1 cellular context compared by ENCODE assay signal in genomic region chr12:118052324-118053070, GRCh38.
A peak's percentile ranks its signal among the peaks of the same experiment; 100 is the strongest.
TF ChIP-seq lines count a peak whose summit lies in the region.

No MANE protein-coding gene starts in this region.

TF ChIP-seq in HepG2, 621 proteins besides CTCF, POLR2A, EP300 and RAD21 (continued from another document and continues in another):
- TF ChIP-seq ZNF570 (CRISPR knock-in tag; IDR thresholded peaks at IDR 0.05; ENCODE audit: borderline replicate concordance) (no peak), ZNF580 (CRISPR knock-in tag; IDR thresholded peaks at IDR 0.05; ENCODE audit: borderline replicate concordance, low read depth) (peak; percentile 74; the same call in 1 of the 2 replicates), NFKBIZ (CRISPR knock-in tag; IDR thresholded peaks at IDR 0.05) (peak; percentile 91; the same call in 1 of the 2 replicates), FOXA1 (IDR thresholded peaks at IDR 0.05) (no peak), FOXA1 (CRISPR knock-in tag; IDR thresholded peaks at IDR 0.05) (no peak; the same call in 1 of the 2 replicates), DR1 (CRISPR knock-in tag; IDR thresholded peaks at IDR 0.05) (peak; percentile 49; the same call in 1 of the 2 replicates), BCL3 (CRISPR knock-in tag; IDR thresholded peaks at IDR 0.05) (peak; percentile 38; the same call in 1 of the 2 replicates), PRPF4 (IDR thresholded peaks at IDR 0.05; ENCODE audit: low read depth, low read length, poor library complexity, severe bottlenecking) (no peak), ZNF749 (CRISPR knock-in tag; IDR thresholded peaks at IDR 0.05; ENCODE audit: borderline replicate concordance) (no peak), TBP (CRISPR knock-in tag; IDR thresholded peaks at IDR 0.05) (no peak), ZNF292 (CRISPR knock-in tag; IDR thresholded peaks at IDR 0.05; ENCODE audit: borderline replicate concordance, low read depth) (peak; percentile 97), HNRNPUL1 (IDR thresholded peaks at IDR 0.05; ENCODE audit: low read depth, low read length) (no peak), SKIL (CRISPR knock-in tag; IDR thresholded peaks at IDR 0.05; ENCODE audit: borderline replicate concordance) (peak; percentile 94), SP1 (IDR thresholded peaks at IDR 0.05) (no peak), SP1 (CRISPR knock-in tag; IDR thresholded peaks at IDR 0.05) (0 out of 2 replicates have a peak, but pooled peaks have one; percentile 22), RAD51 (IDR thresholded peaks at IDR 0.05; ENCODE audit: borderline replicate concordance) (no peak), ZNF572 (CRISPR knock-in tag; IDR thresholded peaks at IDR 0.05) (no peak), ZFAT (CRISPR knock-in tag; conservative IDR thresholded peaks at IDR 0.05) (no peak), ZMYM4 (CRISPR knock-in tag; IDR thresholded peaks at IDR 0.05) (peak; percentile 96), ZNF256 (CRISPR knock-in tag; conservative IDR thresholded peaks at IDR 0.05) (no peak), RNF2 (conservative IDR thresholded peaks at IDR 0.05; ENCODE audit: low read depth) (0 out of 2 replicates have a peak, but pooled peaks have one; percentile 41), RARG (CRISPR knock-in tag; IDR thresholded peaks at IDR 0.05; ENCODE audit: low read depth) (no peak), ZFP90 (CRISPR knock-in tag; IDR thresholded peaks at IDR 0.05; ENCODE audit: borderline replicate concordance) (0 out of 2 replicates have a peak, but pooled peaks have one; percentile 63), IKZF4 (CRISPR knock-in tag; IDR thresholded peaks at IDR 0.05; ENCODE audit: borderline replicate concordance, low read depth, not compliant biosample characterization) (no peak), ZNF564 (CRISPR knock-in tag; IDR thresholded peaks at IDR 0.05) (0 out of 2 replicates have a peak, but pooled peaks have one; percentile 49), MEF2D (CRISPR knock-in tag; IDR thresholded peaks at IDR 0.05) (peak; percentile 87), KDM3A (CRISPR knock-in tag; IDR thresholded peaks at IDR 0.05; ENCODE audit: low read depth) (peak; percentile 65; the same call in 1 of the 2 replicates), PAWR (CRISPR knock-in tag; IDR thresholded peaks at IDR 0.05; ENCODE audit: borderline replicate concordance) (no peak), ZNF713 (CRISPR knock-in tag; IDR thresholded peaks at IDR 0.05) (no peak), KDM5B (CRISPR knock-in tag; IDR thresholded peaks at IDR 0.05; ENCODE audit: borderline replicate concordance) (0 out of 2 replicates have a peak, but pooled peaks have one; percentile 26), ZNF549 (CRISPR knock-in tag; IDR thresholded peaks at IDR 0.05) (no peak), PHF20 (CRISPR knock-in tag; IDR thresholded peaks at IDR 0.05) (no peak; the same call in 1 of the 2 replicates), MAFK (conservative IDR thresholded peaks at IDR 0.05 in 1 of 2, IDR thresholded peaks at IDR 0.05 in 1 of 2; ENCODE audit: low read length in 2 of 2) (no peak), POLR2AphosphoS5 (IDR thresholded peaks at IDR 0.05; ENCODE audit: low read depth, low read length) (no peak), NR2F2 (IDR thresholded peaks at IDR 0.05; ENCODE audit: borderline replicate concordance, low read depth) (peak; percentile 78), RBM39 (IDR thresholded peaks at IDR 0.05; ENCODE audit: low read depth, low read length, poor library complexity, severe bottlenecking) (no peak), ZNF460 (CRISPR knock-in tag; IDR thresholded peaks at IDR 0.05; ENCODE audit: borderline replicate concordance) (no peak; the same call in 1 of the 2 replicates), SRSF1 (optimal IDR thresholded peaks at IDR 0.05; ENCODE audit: low read depth, low read length) (no peak), ZSCAN30 (CRISPR knock-in tag; IDR thresholded peaks at IDR 0.05) (no peak), ZNF468 (CRISPR knock-in tag; IDR thresholded peaks at IDR 0.05) (no peak), HNRNPH1 (optimal IDR thresholded peaks at IDR 0.05; ENCODE audit: low read depth, low read length) (no peak), SYNCRIP (IDR thresholded peaks at IDR 0.05; ENCODE audit: insufficient read depth, low read depth, low read length) (no peak), MED8 (CRISPR knock-in tag; IDR thresholded peaks at IDR 0.05; ENCODE audit: insufficient replicate concordance) (no peak), ELF4 (CRISPR knock-in tag; IDR thresholded peaks at IDR 0.05; ENCODE audit: borderline replicate concordance) (0 out of 2 replicates have a peak, but pooled peaks have one; percentile 56), TMF1 (CRISPR knock-in tag; IDR thresholded peaks at IDR 0.05; ENCODE audit: low read depth) (no peak), MXD4 (CRISPR knock-in tag; IDR thresholded peaks at IDR 0.05) (peak; percentile 84; the same call in 1 of the 2 replicates)
- TF ChIP-seq, protein P1, sequence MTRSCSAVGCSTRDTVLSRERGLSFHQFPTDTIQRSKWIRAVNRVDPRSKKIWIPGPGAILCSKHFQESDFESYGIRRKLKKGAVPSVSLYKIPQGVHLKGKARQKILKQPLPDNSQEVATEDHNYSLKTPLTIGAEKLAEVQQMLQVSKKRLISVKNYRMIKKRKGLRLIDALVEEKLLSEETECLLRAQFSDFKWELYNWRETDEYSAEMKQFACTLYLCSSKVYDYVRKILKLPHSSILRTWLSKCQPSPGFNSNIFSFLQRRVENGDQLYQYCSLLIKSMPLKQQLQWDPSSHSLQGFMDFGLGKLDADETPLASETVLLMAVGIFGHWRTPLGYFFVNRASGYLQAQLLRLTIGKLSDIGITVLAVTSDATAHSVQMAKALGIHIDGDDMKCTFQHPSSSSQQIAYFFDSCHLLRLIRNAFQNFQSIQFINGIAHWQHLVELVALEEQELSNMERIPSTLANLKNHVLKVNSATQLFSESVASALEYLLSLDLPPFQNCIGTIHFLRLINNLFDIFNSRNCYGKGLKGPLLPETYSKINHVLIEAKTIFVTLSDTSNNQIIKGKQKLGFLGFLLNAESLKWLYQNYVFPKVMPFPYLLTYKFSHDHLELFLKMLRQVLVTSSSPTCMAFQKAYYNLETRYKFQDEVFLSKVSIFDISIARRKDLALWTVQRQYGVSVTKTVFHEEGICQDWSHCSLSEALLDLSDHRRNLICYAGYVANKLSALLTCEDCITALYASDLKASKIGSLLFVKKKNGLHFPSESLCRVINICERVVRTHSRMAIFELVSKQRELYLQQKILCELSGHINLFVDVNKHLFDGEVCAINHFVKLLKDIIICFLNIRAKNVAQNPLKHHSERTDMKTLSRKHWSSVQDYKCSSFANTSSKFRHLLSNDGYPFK (CRISPR knock-in tag; IDR thresholded peaks at IDR 0.05; ENCODE audit: borderline replicate concordance), result no peak; the same call in 1 of the 2 replicates
- TF ChIP-seq, protein P2, sequence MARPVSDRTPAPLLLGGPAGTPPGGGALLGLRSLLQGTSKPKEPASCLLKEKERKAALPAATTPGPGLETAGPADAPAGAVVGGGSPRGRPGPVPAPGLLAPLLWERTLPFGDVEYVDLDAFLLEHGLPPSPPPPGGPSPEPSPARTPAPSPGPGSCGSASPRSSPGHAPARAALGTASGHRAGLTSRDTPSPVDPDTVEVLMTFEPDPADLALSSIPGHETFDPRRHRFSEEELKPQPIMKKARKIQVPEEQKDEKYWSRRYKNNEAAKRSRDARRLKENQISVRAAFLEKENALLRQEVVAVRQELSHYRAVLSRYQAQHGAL (CRISPR knock-in tag; IDR thresholded peaks at IDR 0.05; ENCODE audit: not compliant biosample characterization), result no peak
- TF ChIP-seq, protein P3, sequence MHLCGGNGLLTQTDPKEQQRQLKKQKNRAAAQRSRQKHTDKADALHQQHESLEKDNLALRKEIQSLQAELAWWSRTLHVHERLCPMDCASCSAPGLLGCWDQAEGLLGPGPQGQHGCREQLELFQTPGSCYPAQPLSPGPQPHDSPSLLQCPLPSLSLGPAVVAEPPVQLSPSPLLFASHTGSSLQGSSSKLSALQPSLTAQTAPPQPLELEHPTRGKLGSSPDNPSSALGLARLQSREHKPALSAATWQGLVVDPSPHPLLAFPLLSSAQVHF (CRISPR knock-in tag; IDR thresholded peaks at IDR 0.05), result no peak
- TF ChIP-seq, protein P4, sequence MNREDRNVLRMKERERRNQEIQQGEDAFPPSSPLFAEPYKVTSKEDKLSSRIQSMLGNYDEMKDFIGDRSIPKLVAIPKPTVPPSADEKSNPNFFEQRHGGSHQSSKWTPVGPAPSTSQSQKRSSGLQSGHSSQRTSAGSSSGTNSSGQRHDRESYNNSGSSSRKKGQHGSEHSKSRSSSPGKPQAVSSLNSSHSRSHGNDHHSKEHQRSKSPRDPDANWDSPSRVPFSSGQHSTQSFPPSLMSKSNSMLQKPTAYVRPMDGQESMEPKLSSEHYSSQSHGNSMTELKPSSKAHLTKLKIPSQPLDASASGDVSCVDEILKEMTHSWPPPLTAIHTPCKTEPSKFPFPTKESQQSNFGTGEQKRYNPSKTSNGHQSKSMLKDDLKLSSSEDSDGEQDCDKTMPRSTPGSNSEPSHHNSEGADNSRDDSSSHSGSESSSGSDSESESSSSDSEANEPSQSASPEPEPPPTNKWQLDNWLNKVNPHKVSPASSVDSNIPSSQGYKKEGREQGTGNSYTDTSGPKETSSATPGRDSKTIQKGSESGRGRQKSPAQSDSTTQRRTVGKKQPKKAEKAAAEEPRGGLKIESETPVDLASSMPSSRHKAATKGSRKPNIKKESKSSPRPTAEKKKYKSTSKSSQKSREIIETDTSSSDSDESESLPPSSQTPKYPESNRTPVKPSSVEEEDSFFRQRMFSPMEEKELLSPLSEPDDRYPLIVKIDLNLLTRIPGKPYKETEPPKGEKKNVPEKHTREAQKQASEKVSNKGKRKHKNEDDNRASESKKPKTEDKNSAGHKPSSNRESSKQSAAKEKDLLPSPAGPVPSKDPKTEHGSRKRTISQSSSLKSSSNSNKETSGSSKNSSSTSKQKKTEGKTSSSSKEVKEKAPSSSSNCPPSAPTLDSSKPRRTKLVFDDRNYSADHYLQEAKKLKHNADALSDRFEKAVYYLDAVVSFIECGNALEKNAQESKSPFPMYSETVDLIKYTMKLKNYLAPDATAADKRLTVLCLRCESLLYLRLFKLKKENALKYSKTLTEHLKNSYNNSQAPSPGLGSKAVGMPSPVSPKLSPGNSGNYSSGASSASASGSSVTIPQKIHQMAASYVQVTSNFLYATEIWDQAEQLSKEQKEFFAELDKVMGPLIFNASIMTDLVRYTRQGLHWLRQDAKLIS (CRISPR knock-in tag; IDR thresholded peaks at IDR 0.05), result no peak
- TF ChIP-seq, protein P5, sequence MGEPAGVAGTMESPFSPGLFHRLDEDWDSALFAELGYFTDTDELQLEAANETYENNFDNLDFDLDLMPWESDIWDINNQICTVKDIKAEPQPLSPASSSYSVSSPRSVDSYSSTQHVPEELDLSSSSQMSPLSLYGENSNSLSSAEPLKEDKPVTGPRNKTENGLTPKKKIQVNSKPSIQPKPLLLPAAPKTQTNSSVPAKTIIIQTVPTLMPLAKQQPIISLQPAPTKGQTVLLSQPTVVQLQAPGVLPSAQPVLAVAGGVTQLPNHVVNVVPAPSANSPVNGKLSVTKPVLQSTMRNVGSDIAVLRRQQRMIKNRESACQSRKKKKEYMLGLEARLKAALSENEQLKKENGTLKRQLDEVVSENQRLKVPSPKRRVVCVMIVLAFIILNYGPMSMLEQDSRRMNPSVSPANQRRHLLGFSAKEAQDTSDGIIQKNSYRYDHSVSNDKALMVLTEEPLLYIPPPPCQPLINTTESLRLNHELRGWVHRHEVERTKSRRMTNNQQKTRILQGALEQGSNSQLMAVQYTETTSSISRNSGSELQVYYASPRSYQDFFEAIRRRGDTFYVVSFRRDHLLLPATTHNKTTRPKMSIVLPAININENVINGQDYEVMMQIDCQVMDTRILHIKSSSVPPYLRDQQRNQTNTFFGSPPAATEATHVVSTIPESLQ (CRISPR knock-in tag; conservative IDR thresholded peaks at IDR 0.05), result no peak
- TF ChIP-seq, protein P6, sequence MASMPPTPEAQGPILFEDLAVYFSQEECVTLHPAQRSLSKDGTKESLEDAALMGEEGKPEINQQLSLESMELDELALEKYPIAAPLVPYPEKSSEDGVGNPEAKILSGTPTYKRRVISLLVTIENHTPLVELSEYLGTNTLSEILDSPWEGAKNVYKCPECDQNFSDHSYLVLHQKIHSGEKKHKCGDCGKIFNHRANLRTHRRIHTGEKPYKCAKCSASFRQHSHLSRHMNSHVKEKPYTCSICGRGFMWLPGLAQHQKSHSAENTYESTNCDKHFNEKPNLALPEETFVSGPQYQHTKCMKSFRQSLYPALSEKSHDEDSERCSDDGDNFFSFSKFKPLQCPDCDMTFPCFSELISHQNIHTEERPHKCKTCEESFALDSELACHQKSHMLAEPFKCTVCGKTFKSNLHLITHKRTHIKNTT (CRISPR knock-in tag; IDR thresholded peaks at IDR 0.05), result no peak
